In the genomic region with DNA sequence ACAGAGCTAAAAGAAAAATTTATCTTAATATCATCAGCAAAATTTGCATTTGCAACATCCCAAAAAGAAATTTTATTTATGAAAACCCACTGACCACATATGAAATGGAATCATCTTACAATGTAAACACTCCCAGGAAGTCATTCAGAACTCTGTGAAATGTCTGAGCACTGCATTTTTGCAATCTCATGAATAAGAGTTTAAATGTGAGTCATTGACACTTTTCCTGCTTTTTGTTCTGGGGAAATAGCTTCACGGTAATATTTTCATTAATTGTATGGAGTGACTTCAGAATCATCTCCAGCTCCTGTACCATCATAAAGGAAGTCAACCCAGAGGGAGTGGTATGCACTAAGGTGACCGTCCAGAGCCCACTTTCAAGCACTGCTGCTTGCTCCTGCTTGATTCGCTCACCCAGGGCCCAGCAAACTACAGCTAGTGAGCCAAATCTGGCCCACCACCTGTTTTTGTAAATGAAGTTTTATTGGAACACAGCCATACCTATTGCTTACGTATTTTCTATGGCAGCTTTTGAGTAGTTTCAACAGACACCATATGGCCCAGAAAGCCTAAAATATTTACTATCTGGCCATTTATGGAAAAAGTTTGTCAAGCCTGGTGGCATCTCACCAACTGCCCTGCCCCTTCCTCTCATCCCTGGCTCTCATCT, we compare ENCODE assay signal across 15 cellular contexts. TPM values are rescaled to one million over a fixed set of nuclear protein-coding genes. Genes with fewer than 3 reads are reported as not detected.
A peak's percentile ranks its signal among the peaks of the same experiment; 100 is the strongest.
DNase-seq lines count a peak whose midpoint lies in the region; ATAC-seq and TF ChIP-seq lines count a peak whose summit lies in the region.
"Had no signal": no experiment of that assay in that cellular context is flagged by ENCODE, and none has a peak within 500 bp of the region (broad histone marks: within the 10 kb centered on the region; RNA-seq: fewer than 3 reads in every experiment).

No MANE protein-coding gene starts in this region.

- H3K27me3 Mint-ChIP-seq in mesothelial cell of epicardium (ENCODE audit: low read depth) = no peaks in the 10 kb centered on the region

- POLR2A ChIA-PET in PC-9 (lab: Charles Lee; ENCODE audit: unreplicated experiment) = no interaction called here

- H3K9me3 Mint-ChIP-seq in mesothelial cell of epicardium = peaks cover 4% of the 10 kb centered on the region
- H3K9me3 Mint-ChIP-seq: effector memory CD8-positive, alpha-beta T cell; stimulated activated effector memory CD8-positive, alpha-beta T cell treated with anti-CD3 and anti-CD28 coated beads, Interleukin-12 subunit alpha, Interleukin-12 subunit beta, amount 100 ng/mL, for 72 hours had no signal

- 0 out of 2 replicates have a peak overlapping the region, but pooled peaks have one; percentile 37 for H2AFZ ChIP-seq in PC-9

- no peaks in the 10 kb centered on the region for H3K36me3 ChIP-seq in PC-9 (ENCODE audit: low read depth)
- H3K36me3 ChIP-seq: BLaER1 treated with 17β-estradiol and CSF1 and Interleukin-3, amounts not matched to agents 10 nM and 100 nM had no signal

- H3F3A ChIP-seq in PC-9 (ENCODE audit: insufficient read depth, low read depth) = no peaks in the 10 kb centered on the region

- DNase-seq in AG20443 (ENCODE audit: low spot score) (peak; percentile 18), PC-9 (no peak), dermis blood vessel endothelial cell (peak; percentile 25), mesothelial cell of epicardium (ENCODE audit: low spot score in 2 of 2, unreplicated experiment in 2 of 2) (no peak), HuH-7 (ENCODE audit: low spot score) (no peak)
- DNase-seq in stimulated activated naive CD8-positive, alpha-beta T cell treated with anti-CD3 and anti-CD28 coated beads, Interleukin-15, Interleukin-2, amounts not matched to agents 100 U/mL and 50 U/mL, for 24 hours = no peak
- DNase-seq in activated T-cell treated with anti-CD3 and anti-CD28 coated beads, Interleukin-2, amount 50 U/mL, for 1 hour = no peak
- DNase-seq: activated CD4-positive, alpha-beta T cell treated with anti-CD3 and anti-CD28 coated beads for 4 hours; effector memory CD8-positive, alpha-beta T cell; hippocampal formation; posterior cingulate gyrus had no signal

- peaks cover 36% of the 10 kb centered on the region for H3K36me3 Mint-ChIP-seq in mesothelial cell of epicardium
- H3K36me3 Mint-ChIP-seq: stimulated activated effector memory CD8-positive, alpha-beta T cell treated with anti-CD3 and anti-CD28 coated beads, Interleukin-12 subunit alpha, Interleukin-12 subunit beta, amount 100 ng/mL, for 72 hours had no signal

- H3K27ac Mint-ChIP-seq in mesothelial cell of epicardium = peak overlapping the region; percentile 75
- H3K27ac Mint-ChIP-seq: effector memory CD8-positive, alpha-beta T cell; stimulated activated effector memory CD8-positive, alpha-beta T cell treated with anti-CD3 and anti-CD28 coated beads, Interleukin-12 subunit alpha, Interleukin-12 subunit beta, amount 100 ng/mL, for 72 hours had no signal

- H4K20me1 ChIP-seq in PC-9 (ENCODE audit: insufficient read depth) = no peaks in the 10 kb centered on the region; the same call in 1 of the 2 replicates
- H4K20me1 ChIP-seq: BLaER1 treated with 17β-estradiol and CSF1 and Interleukin-3, amounts not matched to agents 10 nM and 100 nM had no signal

- no peaks in the 10 kb centered on the region for H3K79me2 ChIP-seq in PC-9 (ENCODE audit: low read depth)

- intact Hi-C loops in PC-9 (cut with micrococcal nuclease; ENCODE audit: unreplicated experiment) = no loop called here

- TF ChIP-seq CTCF in PC-9 (conservative IDR thresholded peaks at IDR 0.05) (no peak), mesothelial cell of epicardium (IDR thresholded peaks at IDR 0.05; ENCODE audit: unreplicated experiment) (no peak)

- no peak overlapping the region; the same call in 1 of the 2 replicates for H3K4me2 ChIP-seq in PC-9

- no TSS peak for BruUV-seq in PC-9 (replicated peaks; lab: Mats Ljungman, UMichigan)

- no peaks in the 10 kb centered on the region for H3K9me3 ChIP-seq in PC-9 (ENCODE audit: insufficient read depth, low read depth)
- H3K9me3 ChIP-seq: BLaER1 treated with 17β-estradiol and CSF1 and Interleukin-3, amounts not matched to agents 10 nM and 100 nM had no signal

- CTCF ChIA-PET in PC-9 (lab: Charles Lee) = interaction anchor here (0.7 kb wide), 1 partner anchor 21 kb away, joined by 3 read pairs; no protein-coding TSS in a partner anchor

- no peak overlapping the region for H3K4me3 ChIP-seq in PC-9
- H3K4me3 ChIP-seq: BLaER1 treated with 17β-estradiol and CSF1 and Interleukin-3, amounts not matched to agents 10 nM and 100 nM had no signal

- H3K27me3 ChIP-seq in PC-9 (ENCODE audit: insufficient read depth, low read depth) = no peaks in the 10 kb centered on the region
- H3K27me3 ChIP-seq: BLaER1 treated with 17β-estradiol and CSF1 and Interleukin-3, amounts not matched to agents 10 nM and 100 nM had no signal

- H3K4me1 ChIP-seq in PC-9 (replicated peaks; ENCODE audit: insufficient read depth) = peaks cover 10% of the 10 kb centered on the region; the same call in 1 of the 2 replicates

- ATAC-seq in stimulated activated naive CD8-positive, alpha-beta T cell treated with anti-CD3 and anti-CD28 coated beads, Interleukin-15, Interleukin-2, amounts not matched to agents 100 U/mL and 50 U/mL, for 24 hours = no peak
- ATAC-seq in GM19328 (IDR thresholded peaks at IDR 0.05; ENCODE audit: unreplicated experiment) = no peak
- ATAC-seq: effector memory CD8-positive, alpha-beta T cell; stimulated activated effector memory CD8-positive, alpha-beta T cell treated with anti-CD3 and anti-CD28 coated beads, Interleukin-12 subunit alpha, Interleukin-12 subunit beta, amount 100 ng/mL, for 72 hours had no signal

- H3K27ac ChIP-seq in PC-9 = peak overlapping the region; percentile 43; the same call in 1 of the 2 replicates

- no peak overlapping the region for H3K4me3 Mint-ChIP-seq in mesothelial cell of epicardium
- H3K4me3 Mint-ChIP-seq: effector memory CD8-positive, alpha-beta T cell; stimulated activated effector memory CD8-positive, alpha-beta T cell treated with anti-CD3 and anti-CD28 coated beads, Interleukin-12 subunit alpha, Interleukin-12 subunit beta, amount 100 ng/mL, for 72 hours had no signal

- peaks cover 38% of the 10 kb centered on the region for H3K4me1 Mint-ChIP-seq in mesothelial cell of epicardium
- H3K4me1 Mint-ChIP-seq: stimulated activated effector memory CD8-positive, alpha-beta T cell treated with anti-CD3 and anti-CD28 coated beads, Interleukin-12 subunit alpha, Interleukin-12 subunit beta, amount 100 ng/mL, for 72 hours had no signal

- H3K9me2 ChIP-seq in PC-9 (ENCODE audit: insufficient read depth) = no peaks in the 10 kb centered on the region

RNA-seq across cellular contexts. Expression of a gene that starts 17.3 kb away (rescaled TPM):
- total RNA-seq in PC-9 (2021) = not detected in 2 replicates
- total RNA-seq in dermis blood vessel endothelial cell = 0.19 TPM in 1 of 2 replicates, not detected in the other
- total RNA-seq in mesothelial cell of epicardium = 135 to 140 TPM (median 135 TPM) in 3 replicates
- total RNA-seq: T-helper 1 cell treated with Interleukin-12 subunit alpha and Interleukin-12 subunit beta and Interleukin-4 antibody, amounts not matched to agents 30 ng/mL and 1 ng/mL, for 36 hours had no signal

Comparison
In these comparisons a context has a peak if more than half of its experiments do, and no peak if none do; other contexts are left out.
1. DNase-seq: peak in AG20443 (single experiment) and dermis blood vessel endothelial cell (single experiment); none in PC-9 (0 of 2), mesothelial cell of epicardium (0 of 2), stimulated activated naive CD8-positive, alpha-beta T cell treated with anti-CD3 and anti-CD28 coated beads, Interleukin-15, Interleukin-2, amounts not matched to agents 100 U/mL and 50 U/mL, for 24 hours (single experiment), HuH-7 (single experiment) and activated T-cell treated with anti-CD3 and anti-CD28 coated beads, Interleukin-2, amount 50 U/mL, for 1 hour (single experiment).
2. RNA of a gene that starts 17.3 kb away (total RNA-seq): 135 to 140 TPM in mesothelial cell of epicardium; not detected in PC-9 and 0.19 TPM in dermis blood vessel endothelial cell; every median in the first group is over 100 times any median in the second.